8 cellular contexts compared by ENCODE assay signal in genomic region chr6:30488697-30489080, GRCh38. TPM values are rescaled to one million over a fixed set of nuclear protein-coding genes. Genes with fewer than 3 reads are reported as not detected.
DNase-seq lines count a peak whose midpoint lies in the region; ATAC-seq and TF ChIP-seq lines count a peak whose summit lies in the region.
"Not testable (repeated sequence)": the region's sequence is repeated elsewhere in the genome, so short reads cannot be mapped to it uniquely, and the experiment has no call there.

No MANE protein-coding gene starts in this region.

- POLR2A ChIA-PET in T-cell (lab: Charles Lee): not testable (repeated sequence)
- POLR2A ChIA-PET in activated naive CD8-positive, alpha-beta T cell treated with anti-CD3 and anti-CD28 coated beads, Interleukin-2, amount 10 ng/mL, durations not matched to agents 7 days and 5 days (lab: Charles Lee): interaction anchor here (1.3 kb wide), 1 partner anchor 55 kb away, joined by 3 read pairs; no protein-coding TSS in a partner anchor

- H3K4me3 ChIP-seq in AG09309 (ENCODE audit: control insufficient read depth, low read depth, low read length) (peak overlapping the region; percentile 36), iPS-18a (ENCODE audit: low read length) (peak overlapping the region; percentile 86)

- not testable (repeated sequence) for H3K27me3 ChIP-seq in iPS-18a (ENCODE audit: control insufficient read depth, insufficient read depth, low read length)

- CTCF ChIA-PET in T-cell (lab: Charles Lee): interaction anchor here in 1 of 2 donors (0.7 kb wide), 1 partner anchor 98 kb away, joined by 3 read pairs; no protein-coding TSS in a partner anchor

- H3K27ac Mint-ChIP-seq in HFFc6 (peak overlapping the region; percentile 95), T-cell (peak overlapping the region; percentile 98 to 99)
- peak overlapping the region; percentile 99 for H3K27ac Mint-ChIP-seq in activated naive CD8-positive, alpha-beta T cell treated with anti-CD3 and anti-CD28 coated beads, Interleukin-2, amount 10 ng/mL, durations not matched to agents 7 days and 5 days
- peak overlapping the region; percentile 99 to 100 for H3K27ac Mint-ChIP-seq in effector memory CD8-positive, alpha-beta T cell
- H3K27ac Mint-ChIP-seq in natural killer cell treated with Interleukin-12 subunit alpha and Interleukin-12 subunit beta and Interleukin-15 and Interleukin-18, amount 100 ng/mL, for 72 hours: peak overlapping the region; percentile 95 to 98
- H3K27ac Mint-ChIP-seq in stimulated activated naive B cell treated with anti-CD40 and anti-IgM and Interleukin-4, amounts not matched to agents 10 μg/mL and 1 μg/mL and 100 μg/mL, for 72 hours: peak overlapping the region; percentile 100

- not testable (repeated sequence) for TF ChIP-seq CTCF in AG09309 (IDR thresholded peaks at IDR 0.05; ENCODE audit: control insufficient read depth, insufficient read depth, low read depth, low read length, missing control alignments); HFFc6 (IDR thresholded peaks at IDR 0.05)

- H3K36me3 ChIP-seq in iPS-18a (ENCODE audit: control insufficient read depth, low read depth, low read length): not testable (repeated sequence)

- H3K4me1 Mint-ChIP-seq in HFFc6 (ENCODE audit: low read depth) (peaks cover 18% of the 10 kb centered on the region), T-cell (peaks cover 34 to 52% (median 50%) of the 10 kb centered on the region in 3 donors)
- H3K4me1 Mint-ChIP-seq in activated naive CD8-positive, alpha-beta T cell treated with anti-CD3 and anti-CD28 coated beads, Interleukin-2, amount 10 ng/mL, durations not matched to agents 7 days and 5 days: peaks cover 34% of the 10 kb centered on the region
- peaks cover 33 to 38% of the 10 kb centered on the region in 2 donors for H3K4me1 Mint-ChIP-seq in effector memory CD8-positive, alpha-beta T cell (ENCODE audit: low read depth in 2 of 2)
- H3K4me1 Mint-ChIP-seq in natural killer cell treated with Interleukin-12 subunit alpha and Interleukin-12 subunit beta and Interleukin-15 and Interleukin-18, amount 100 ng/mL, for 72 hours (ENCODE audit: low read depth in 2 of 2): peaks cover 37 to 47% of the 10 kb centered on the region in 2 donors
- H3K4me1 Mint-ChIP-seq in stimulated activated naive B cell treated with anti-CD40 and anti-IgM and Interleukin-4, amounts not matched to agents 10 μg/mL and 1 μg/mL and 100 μg/mL, for 72 hours: peaks cover 32 to 48% of the 10 kb centered on the region in 2 donors

- H3K9me3 ChIP-seq in iPS-18a (ENCODE audit: control insufficient read depth, low read depth, low read length): not testable (repeated sequence)

- H3K36me3 Mint-ChIP-seq in HFFc6 (ENCODE audit: low read depth) (peaks cover 21% of the 10 kb centered on the region), T-cell (peaks cover 37% of the 10 kb centered on the region)
- peaks cover 40% of the 10 kb centered on the region for H3K36me3 Mint-ChIP-seq in activated naive CD8-positive, alpha-beta T cell treated with anti-CD3 and anti-CD28 coated beads, Interleukin-2, amount 10 ng/mL, durations not matched to agents 7 days and 5 days
- H3K36me3 Mint-ChIP-seq in effector memory CD8-positive, alpha-beta T cell (ENCODE audit: insufficient read depth): peaks cover 50% of the 10 kb centered on the region
- H3K36me3 Mint-ChIP-seq in natural killer cell treated with Interleukin-12 subunit alpha and Interleukin-12 subunit beta and Interleukin-15 and Interleukin-18, amount 100 ng/mL, for 72 hours: peaks cover 29% of the 10 kb centered on the region
- peaks cover 44 to 47% of the 10 kb centered on the region in 2 donors for H3K36me3 Mint-ChIP-seq in stimulated activated naive B cell treated with anti-CD40 and anti-IgM and Interleukin-4, amounts not matched to agents 10 μg/mL and 1 μg/mL and 100 μg/mL, for 72 hours

- H3K4me1 ChIP-seq in iPS-18a (ENCODE audit: control insufficient read depth, low read depth, low read length): not testable (repeated sequence)

- H3K9ac ChIP-seq in iPS-18a (ENCODE audit: low read length): not testable (repeated sequence)

- H3K27ac ChIP-seq in iPS-18a (ENCODE audit: low read length): not testable (repeated sequence)

- H3K4me3 Mint-ChIP-seq in HFFc6 (peak overlapping the region; percentile 91), T-cell (peak overlapping the region; percentile 98 to 99 (median 99))
- H3K4me3 Mint-ChIP-seq in activated naive CD8-positive, alpha-beta T cell treated with anti-CD3 and anti-CD28 coated beads, Interleukin-2, amount 10 ng/mL, durations not matched to agents 7 days and 5 days: peak overlapping the region; percentile 99
- peak overlapping the region; percentile 92 to 99 for H3K4me3 Mint-ChIP-seq in effector memory CD8-positive, alpha-beta T cell
- H3K4me3 Mint-ChIP-seq in natural killer cell treated with Interleukin-12 subunit alpha and Interleukin-12 subunit beta and Interleukin-15 and Interleukin-18, amount 100 ng/mL, for 72 hours: peak overlapping the region; percentile 98
- H3K4me3 Mint-ChIP-seq in stimulated activated naive B cell treated with anti-CD40 and anti-IgM and Interleukin-4, amounts not matched to agents 10 μg/mL and 1 μg/mL and 100 μg/mL, for 72 hours: peak overlapping the region; percentile 92 to 98

- not testable (repeated sequence) for H3K9me3 Mint-ChIP-seq in HFFc6; T-cell; activated naive CD8-positive, alpha-beta T cell treated with anti-CD3 and anti-CD28 coated beads, Interleukin-2, amount 10 ng/mL, durations not matched to agents 7 days and 5 days; effector memory CD8-positive, alpha-beta T cell; natural killer cell treated with Interleukin-12 subunit alpha and Interleukin-12 subunit beta and Interleukin-15 and Interleukin-18, amount 100 ng/mL, for 72 hours; stimulated activated naive B cell treated with anti-CD40 and anti-IgM and Interleukin-4, amounts not matched to agents 10 μg/mL and 1 μg/mL and 100 μg/mL, for 72 hours

- H3K27me3 Mint-ChIP-seq in HFFc6 (ENCODE audit: insufficient read depth); T-cell; activated naive CD8-positive, alpha-beta T cell treated with anti-CD3 and anti-CD28 coated beads, Interleukin-2, amount 10 ng/mL, durations not matched to agents 7 days and 5 days; effector memory CD8-positive, alpha-beta T cell; natural killer cell treated with Interleukin-12 subunit alpha and Interleukin-12 subunit beta and Interleukin-15 and Interleukin-18, amount 100 ng/mL, for 72 hours; stimulated activated naive B cell treated with anti-CD40 and anti-IgM and Interleukin-4, amounts not matched to agents 10 μg/mL and 1 μg/mL and 100 μg/mL, for 72 hours: not testable (repeated sequence)

- not testable (repeated sequence) for ATAC-seq in T-cell (replicated peaks in 1 of 4); activated naive CD8-positive, alpha-beta T cell treated with anti-CD3 and anti-CD28 coated beads, Interleukin-2, amount 10 ng/mL, durations not matched to agents 7 days and 5 days (ENCODE audit: low read depth); effector memory CD8-positive, alpha-beta T cell (replicated peaks); natural killer cell treated with Interleukin-12 subunit alpha and Interleukin-12 subunit beta and Interleukin-15 and Interleukin-18, amount 100 ng/mL, for 72 hours; stimulated activated naive B cell treated with anti-CD40 and anti-IgM and Interleukin-4, amounts not matched to agents 10 μg/mL and 1 μg/mL and 100 μg/mL, for 72 hours (replicated peaks)

- DNase-seq in AG09309 (ENCODE audit: low read depth); HFFc6; T-cell; activated naive CD8-positive, alpha-beta T cell treated with anti-CD3 and anti-CD28 coated beads, Interleukin-2, amount 10 ng/mL, durations not matched to agents 7 days and 5 days; effector memory CD8-positive, alpha-beta T cell; natural killer cell treated with Interleukin-12 subunit alpha and Interleukin-12 subunit beta and Interleukin-15 and Interleukin-18, amount 100 ng/mL, for 72 hours (ENCODE audit: low spot score); stimulated activated naive B cell treated with anti-CD40 and anti-IgM and Interleukin-4, amounts not matched to agents 10 μg/mL and 1 μg/mL and 100 μg/mL, for 72 hours: not testable (repeated sequence)

RNA-seq across cellular contexts. Expression of gene HLA-E, which starts 0.6 kb away (rescaled TPM):
- total RNA-seq in HFFc6 (2021; fragmentation: NEBNext Ultra II Directional; extraction: Animal tissue kit (Norgen Biotek cat#: 25700)): 100 to 1,000 TPM; 122 to 131 (median 126) TPM
- total RNA-seq in T-cell: 1,000 to 10,000 TPM; 1,114 to 1,417 (median 1,253) TPM
- total RNA-seq in activated naive CD8-positive, alpha-beta T cell treated with anti-CD3 and anti-CD28 coated beads, Interleukin-2, amount 10 ng/mL, durations not matched to agents 7 days and 5 days: 100 to 1,000 TPM; 957 to 962 TPM
- total RNA-seq in natural killer cell treated with Interleukin-12 subunit alpha and Interleukin-12 subunit beta and Interleukin-15 and Interleukin-18, amount 100 ng/mL, for 72 hours: 100 to 1,000 TPM; 355 to 567 TPM
